ENCODE assay signal across 8 cellular contexts in genomic region chr17:4986403-4986802, GRCh38. TPM values are rescaled to one million over a fixed set of nuclear protein-coding genes. Genes with fewer than 3 reads are reported as not detected.
DNase-seq lines count a peak whose midpoint lies in the region; ATAC-seq, FAIRE-seq and TF ChIP-seq lines count a peak whose summit lies in the region.

No MANE protein-coding gene starts in this region.

- H3K27me3 ChIP-seq in keratinocyte (ENCODE audit: control insufficient read depth, extremely low read depth, insufficient read depth, low read length) = no peaks in the 10 kb centered on the region
- H3K27me3 ChIP-seq in testis = no peaks in the 10 kb centered on the region

- H3K9me3 Mint-ChIP-seq in activated CD4-positive, alpha-beta T cell treated with anti-CD3 and anti-CD28 coated beads, Interleukin-2, amount 10 ng/mL, durations not matched to agents 24 days and 14 days = no peaks in the 10 kb centered on the region
- no peaks in the 10 kb centered on the region for H3K9me3 Mint-ChIP-seq in activated naive CD8-positive, alpha-beta T cell treated with anti-CD3 and anti-CD28 coated beads, Interleukin-2, amount 10 ng/mL, durations not matched to agents 7 days and 5 days

- H3K9me3 ChIP-seq in keratinocyte (ENCODE audit: control insufficient read depth, low read depth, low read length) = no peaks in the 10 kb centered on the region
- H3K9me3 ChIP-seq in testis = no peaks in the 10 kb centered on the region

- H3K4me2 ChIP-seq in keratinocyte (ENCODE audit: control insufficient read depth, extremely low read depth, insufficient read depth, low read depth, low read length) = peak overlapping the region; percentile 69

- H3K4me3 ChIP-seq in keratinocyte (ENCODE audit: control insufficient read depth in 2 of 3, extremely low read depth in 1 of 3, insufficient read depth in 2 of 3, low read depth in 1 of 3, low read length in 3 of 3) (peak overlapping the region; percentile 75 to 91 (median 82)), testis (peak overlapping the region; percentile 79 to 84)

- ATAC-seq in activated naive CD8-positive, alpha-beta T cell treated with anti-CD3 and anti-CD28 coated beads, Interleukin-2, amount 10 ng/mL, durations not matched to agents 7 days and 5 days (ENCODE audit: low read depth) = no peak
- ATAC-seq in GM21529 (IDR thresholded peaks at IDR 0.05; ENCODE audit: unreplicated experiment) (no peak), HG03378 (IDR thresholded peaks at IDR 0.05; ENCODE audit: unreplicated experiment) (no peak)

- H3K36me3 ChIP-seq in keratinocyte (ENCODE audit: control insufficient read depth in 2 of 2, extremely low read depth in 1 of 2, insufficient read depth in 2 of 2, low read length in 2 of 2) (peaks cover 11 to 29% of the 10 kb centered on the region in 2 experiments), testis (ENCODE audit: low read depth, missing control alignments) (no peaks in the 10 kb centered on the region)

- H3K4me1 Mint-ChIP-seq in activated CD4-positive, alpha-beta T cell treated with anti-CD3 and anti-CD28 coated beads, Interleukin-2, amount 10 ng/mL, durations not matched to agents 24 days and 14 days = peaks cover 42% of the 10 kb centered on the region
- peaks cover 24% of the 10 kb centered on the region for H3K4me1 Mint-ChIP-seq in activated naive CD8-positive, alpha-beta T cell treated with anti-CD3 and anti-CD28 coated beads, Interleukin-2, amount 10 ng/mL, durations not matched to agents 7 days and 5 days

- peak overlapping the region; percentile 93 for H3K27ac Mint-ChIP-seq in activated CD4-positive, alpha-beta T cell treated with anti-CD3 and anti-CD28 coated beads, Interleukin-2, amount 10 ng/mL, durations not matched to agents 24 days and 14 days
- H3K27ac Mint-ChIP-seq in activated naive CD8-positive, alpha-beta T cell treated with anti-CD3 and anti-CD28 coated beads, Interleukin-2, amount 10 ng/mL, durations not matched to agents 7 days and 5 days = peak overlapping the region; percentile 78

- peaks cover 14% of the 10 kb centered on the region for H3K79me2 ChIP-seq in keratinocyte (ENCODE audit: control insufficient read depth, insufficient read depth, low read length)

- peak; percentile 63 for FAIRE-seq in keratinocyte (lab: Jason Lieb, UNC)

- dilution Hi-C loops in keratinocyte (cut with MboI; ENCODE audit: extremely low pct_ligation_motif_present, low sequenced_read_pairs) = no loop called here

- H3K4me3 Mint-ChIP-seq in activated CD4-positive, alpha-beta T cell treated with anti-CD3 and anti-CD28 coated beads, Interleukin-2, amount 10 ng/mL, durations not matched to agents 24 days and 14 days = peak overlapping the region; percentile 97
- H3K4me3 Mint-ChIP-seq in activated naive CD8-positive, alpha-beta T cell treated with anti-CD3 and anti-CD28 coated beads, Interleukin-2, amount 10 ng/mL, durations not matched to agents 7 days and 5 days = peak overlapping the region; percentile 85

- peak overlapping the region; percentile 77 for H3K9ac ChIP-seq in keratinocyte (ENCODE audit: control insufficient read depth, extremely low read depth, insufficient read depth, low read length)

- TF ChIP-seq POLR2A in testis (IDR thresholded peaks at IDR 0.05) = no peak

- peaks cover 43% of the 10 kb centered on the region for H3K36me3 Mint-ChIP-seq in activated CD4-positive, alpha-beta T cell treated with anti-CD3 and anti-CD28 coated beads, Interleukin-2, amount 10 ng/mL, durations not matched to agents 24 days and 14 days (ENCODE audit: low read depth)
- H3K36me3 Mint-ChIP-seq in activated naive CD8-positive, alpha-beta T cell treated with anti-CD3 and anti-CD28 coated beads, Interleukin-2, amount 10 ng/mL, durations not matched to agents 7 days and 5 days = peaks cover 4% of the 10 kb centered on the region

- 30 to 31% methylated on average over 5 of the region's 5 CpGs for WGBS in testis, 2 donors

- no peaks in the 10 kb centered on the region for H3K9me1 ChIP-seq in keratinocyte (ENCODE audit: control insufficient read depth, extremely low read depth, insufficient read depth, low read length)

- H3K4me1 ChIP-seq in keratinocyte (ENCODE audit: control insufficient read depth, extremely low read depth, insufficient read depth, low read length) (peaks cover 9% of the 10 kb centered on the region), testis (peaks cover 20% of the 10 kb centered on the region)

- H3K27ac ChIP-seq in keratinocyte (ENCODE audit: control insufficient read depth, insufficient read depth, low read length) (peak overlapping the region; percentile 58), testis (peak overlapping the region; percentile 91 to 96)

- TF ChIP-seq CTCF in keratinocyte (optimal IDR thresholded peaks at IDR 0.05 in 1 of 3, IDR thresholded peaks at IDR 0.05 in 1 of 3, conservative IDR thresholded peaks at IDR 0.05 in 1 of 3; ENCODE audit: extremely low read depth in 1 of 3, insufficient read depth in 2 of 3, low read length in 3 of 3) (no peak), testis (IDR thresholded peaks at IDR 0.05) (no peak)

- peak overlapping the region; percentile 82 for H2AFZ ChIP-seq in keratinocyte (ENCODE audit: control insufficient read depth, low read length)

- H4K20me1 ChIP-seq in keratinocyte (ENCODE audit: control insufficient read depth, extremely low read depth, insufficient read depth, low read length) = no peaks in the 10 kb centered on the region

- DNase-seq in activated CD4-positive, alpha-beta T cell treated with anti-CD3 and anti-CD28 coated beads, Interleukin-2, amount 10 ng/mL, durations not matched to agents 24 days and 14 days = peak; percentile 77
- no peak for DNase-seq in activated CD4-positive, alpha-beta T cell treated with anti-CD3 and anti-CD28 coated beads for 48 hours
- DNase-seq in activated naive CD8-positive, alpha-beta T cell treated with anti-CD3 and anti-CD28 coated beads, Interleukin-2, amount 10 ng/mL, durations not matched to agents 7 days and 5 days = no peak
- DNase-seq in keratinocyte (ENCODE audit: low read depth, low spot score) (no peak), testis (no peak), AG08396 (ENCODE audit: low spot score) (no peak)

- intact Hi-C loops in activated CD4-positive, alpha-beta T cell treated with anti-CD3 and anti-CD28 coated beads, Interleukin-2, amount 10 ng/mL, durations not matched to agents 24 days and 14 days (cut with micrococcal nuclease) = loop anchor here (2.0 to 5.0 kb wide), 3 partner anchors 39 to 78 kb away; partner anchors contain the start of gene PFN1
- intact Hi-C loops in testis (cut with DNase I; ENCODE audit: low total_unique reads) = no loop called here

- POLR2A ChIA-PET in activated naive CD8-positive, alpha-beta T cell treated with anti-CD3 and anti-CD28 coated beads, Interleukin-2, amount 10 ng/mL, durations not matched to agents 7 days and 5 days (lab: Charles Lee) = interaction anchor here (0.6 to 4.5 kb wide), 7 partner anchors 11 to 77 kb away, joined by 3 to 27 read pairs (median 5); partner anchors contain the start of genes INCA1, KIF1C, PFN1 and SPAG7

- H3K27me3 Mint-ChIP-seq in activated CD4-positive, alpha-beta T cell treated with anti-CD3 and anti-CD28 coated beads, Interleukin-2, amount 10 ng/mL, durations not matched to agents 24 days and 14 days = no peaks in the 10 kb centered on the region
- H3K27me3 Mint-ChIP-seq in activated naive CD8-positive, alpha-beta T cell treated with anti-CD3 and anti-CD28 coated beads, Interleukin-2, amount 10 ng/mL, durations not matched to agents 7 days and 5 days = no peaks in the 10 kb centered on the region

RNA-seq across cellular contexts. Expression of gene CAMTA2, which starts 1.1 kb away (rescaled TPM):
- total RNA-seq in activated CD4-positive, alpha-beta T cell treated with anti-CD3 and anti-CD28 coated beads, Interleukin-2, amount 10 ng/mL, durations not matched to agents 24 days and 14 days = 87.7 and 89.7 TPM in 2 replicates
- total RNA-seq in activated naive CD8-positive, alpha-beta T cell treated with anti-CD3 and anti-CD28 coated beads, Interleukin-2, amount 10 ng/mL, durations not matched to agents 7 days and 5 days = 10 to 100 TPM; 62.0 to 67.7 TPM
- polyA plus RNA-seq in keratinocyte (8.5 to 14.3 TPM (median 10.4 TPM) in 3 replicates), testis (ENCODE audit: insufficient read depth, low read depth, low replicate concordance) (59.3 TPM)
- polyA plus RNA-seq in keratinocyte (2011; ENCODE audit: low read depth) = 60.5 TPM
- polyA plus RNA-seq in keratinocyte (2011; cell fraction: cytosol; rRNA removed) = 6.3 and 13.9 TPM in 2 replicates
- polyA plus RNA-seq in keratinocyte (2011; cell fraction: nucleus; rRNA removed) = 46.0 and 49.5 TPM in 2 replicates
- 21.5 and 24.2 TPM in 2 replicates for polyA plus RNA-seq in keratinocyte (2012; ENCODE audit: low replicate concordance)
- polyA minus RNA-seq in keratinocyte = 14.2 to 51.5 TPM (median 17.5 TPM) in 3 replicates
- polyA minus RNA-seq in keratinocyte (2011; cell fraction: cytosol; rRNA and poly(A)+ RNA removed) = 15.9 TPM
- polyA minus RNA-seq in keratinocyte (2011; cell fraction: nucleus; rRNA and poly(A)+ RNA removed) = 14.1 and 15.5 TPM in 2 replicates
- total RNA-seq in testis = 10 to 100 TPM; 22.4 to 51.3 TPM

RNA-seq across cellular contexts. Expression of gene INCA1, which starts 10.9 kb away (rescaled TPM):
- 0.56 and 0.69 TPM in 2 replicates for total RNA-seq in activated CD4-positive, alpha-beta T cell treated with anti-CD3 and anti-CD28 coated beads, Interleukin-2, amount 10 ng/mL, durations not matched to agents 24 days and 14 days
- under 1 TPM; 0.42 to 0.54 TPM for total RNA-seq in activated naive CD8-positive, alpha-beta T cell treated with anti-CD3 and anti-CD28 coated beads, Interleukin-2, amount 10 ng/mL, durations not matched to agents 7 days and 5 days
- polyA plus RNA-seq in keratinocyte (0.21 to 0.39 TPM (median 0.26 TPM) in 3 replicates), testis (ENCODE audit: insufficient read depth, low read depth, low replicate concordance) (64.4 TPM)
- not detected for polyA plus RNA-seq in keratinocyte (2011; ENCODE audit: low read depth)
- 0.29 and 0.38 TPM in 2 replicates for polyA plus RNA-seq in keratinocyte (2011; cell fraction: cytosol; rRNA removed)
- polyA plus RNA-seq in keratinocyte (2011; cell fraction: nucleus; rRNA removed) = 0.94 and 1.4 TPM in 2 replicates
- polyA plus RNA-seq in keratinocyte (2012; ENCODE audit: low replicate concordance) = 0.53 and 0.69 TPM in 2 replicates
- polyA minus RNA-seq in keratinocyte = 0.54 to 1.3 TPM in 2 of 3 replicates, not detected in the other
- not detected for polyA minus RNA-seq in keratinocyte (2011; cell fraction: cytosol; rRNA and poly(A)+ RNA removed)
- polyA minus RNA-seq in keratinocyte (2011; cell fraction: nucleus; rRNA and poly(A)+ RNA removed) = 0.62 TPM in 1 of 2 replicates, not detected in the other
- total RNA-seq in testis = 10 to 100 TPM; 32.6 to 53.0 TPM

RNA-seq across cellular contexts. Expression of gene KIF1C, which starts 11.3 kb away (rescaled TPM):
- total RNA-seq in activated CD4-positive, alpha-beta T cell treated with anti-CD3 and anti-CD28 coated beads, Interleukin-2, amount 10 ng/mL, durations not matched to agents 24 days and 14 days = 62.3 TPM in 2 replicates
- total RNA-seq in activated naive CD8-positive, alpha-beta T cell treated with anti-CD3 and anti-CD28 coated beads, Interleukin-2, amount 10 ng/mL, durations not matched to agents 7 days and 5 days = 10 to 100 TPM; 35.5 to 37.3 TPM
- 85.3 to 93.7 TPM (median 91.1 TPM) in 3 replicates for polyA plus RNA-seq in keratinocyte
- polyA plus RNA-seq in keratinocyte (2011; ENCODE audit: low read depth) = 309 TPM
- 71.2 and 118 TPM in 2 replicates for polyA plus RNA-seq in keratinocyte (2011; cell fraction: cytosol; rRNA removed)
- 119 and 120 TPM in 2 replicates for polyA plus RNA-seq in keratinocyte (2011; cell fraction: nucleus; rRNA removed)
- 97.7 and 137 TPM in 2 replicates for polyA plus RNA-seq in keratinocyte (2012; ENCODE audit: low replicate concordance)
- polyA minus RNA-seq in keratinocyte = 123 to 148 TPM (median 136 TPM) in 3 replicates
- 138 TPM for polyA minus RNA-seq in keratinocyte (2011; cell fraction: cytosol; rRNA and poly(A)+ RNA removed)
- 49.5 and 67.5 TPM in 2 replicates for polyA minus RNA-seq in keratinocyte (2011; cell fraction: nucleus; rRNA and poly(A)+ RNA removed)
- 10 to 100 TPM; 51.1 to 54.1 TPM for total RNA-seq in testis
- 79.9 TPM for polyA plus RNA-seq in testis (ENCODE audit: insufficient read depth, low read depth, low replicate concordance)

RNA-seq across cellular contexts. Expression of gene SPAG7, which starts 18.8 kb away (rescaled TPM):
- total RNA-seq in activated CD4-positive, alpha-beta T cell treated with anti-CD3 and anti-CD28 coated beads, Interleukin-2, amount 10 ng/mL, durations not matched to agents 24 days and 14 days = 58.7 and 62.3 TPM in 2 replicates
- 10 to 100 TPM; 47.1 to 51.9 TPM for total RNA-seq in activated naive CD8-positive, alpha-beta T cell treated with anti-CD3 and anti-CD28 coated beads, Interleukin-2, amount 10 ng/mL, durations not matched to agents 7 days and 5 days
- 65.6 to 73.7 TPM (median 65.7 TPM) in 3 replicates for polyA plus RNA-seq in keratinocyte
- polyA plus RNA-seq in keratinocyte (2011; ENCODE audit: low read depth) = 39.6 TPM
- polyA plus RNA-seq in keratinocyte (2011; cell fraction: cytosol; rRNA removed) = 46.8 and 64.1 TPM in 2 replicates
- polyA plus RNA-seq in keratinocyte (2011; cell fraction: nucleus; rRNA removed) = 56.0 and 62.5 TPM in 2 replicates
- 54.3 and 69.1 TPM in 2 replicates for polyA plus RNA-seq in keratinocyte (2012; ENCODE audit: low replicate concordance)
- polyA minus RNA-seq in keratinocyte = 18.4 to 26.5 TPM (median 23.3 TPM) in 3 replicates
- 24.9 TPM for polyA minus RNA-seq in keratinocyte (2011; cell fraction: cytosol; rRNA and poly(A)+ RNA removed)
- 11.5 and 22.7 TPM in 2 replicates for polyA minus RNA-seq in keratinocyte (2011; cell fraction: nucleus; rRNA and poly(A)+ RNA removed)
- total RNA-seq in testis = 10 to 100 TPM; 54.9 to 66.1 TPM
- 79.5 TPM for polyA plus RNA-seq in testis (ENCODE audit: insufficient read depth, low read depth, low replicate concordance)

RNA-seq across cellular contexts. Expression of gene ENO3, which starts 35.5 kb away (rescaled TPM):
- total RNA-seq in activated CD4-positive, alpha-beta T cell treated with anti-CD3 and anti-CD28 coated beads, Interleukin-2, amount 10 ng/mL, durations not matched to agents 24 days and 14 days = 45.3 and 51.0 TPM in 2 replicates
- total RNA-seq in activated naive CD8-positive, alpha-beta T cell treated with anti-CD3 and anti-CD28 coated beads, Interleukin-2, amount 10 ng/mL, durations not matched to agents 7 days and 5 days = 10 to 100 TPM; 31.4 to 32.9 TPM
- polyA plus RNA-seq in keratinocyte (1.8 to 3.1 TPM (median 2.4 TPM) in 3 replicates), testis (ENCODE audit: insufficient read depth, low read depth, low replicate concordance) (29.9 TPM)
- polyA plus RNA-seq in keratinocyte (2011; ENCODE audit: low read depth) = 1.5 TPM
- 0.48 and 0.64 TPM in 2 replicates for polyA plus RNA-seq in keratinocyte (2011; cell fraction: cytosol; rRNA removed)
- polyA plus RNA-seq in keratinocyte (2011; cell fraction: nucleus; rRNA removed) = 14.2 and 14.8 TPM in 2 replicates
- polyA plus RNA-seq in keratinocyte (2012; ENCODE audit: low replicate concordance) = 2.9 and 3.3 TPM in 2 replicates
- 0.20 to 1.4 TPM (median 1.1 TPM) in 3 replicates for polyA minus RNA-seq in keratinocyte
- 3.6 TPM for polyA minus RNA-seq in keratinocyte (2011; cell fraction: cytosol; rRNA and poly(A)+ RNA removed)
- polyA minus RNA-seq in keratinocyte (2011; cell fraction: nucleus; rRNA and poly(A)+ RNA removed) = 1.7 TPM in 2 replicates
- total RNA-seq in testis = 10 to 100 TPM; 16.4 to 17.2 TPM

Comparison
In these comparisons a context has a peak if more than half of its experiments do, and no peak if none do; other contexts are left out.
1. RNA of gene INCA1, which starts 10.9 kb away (total RNA-seq): 32.6 to 53.0 TPM in testis; 0.56 to 0.69 TPM in activated CD4-positive, alpha-beta T cell treated with anti-CD3 and anti-CD28 coated beads, Interleukin-2, amount 10 ng/mL, durations not matched to agents 24 days and 14 days and 0.42 to 0.54 TPM in activated naive CD8-positive, alpha-beta T cell treated with anti-CD3 and anti-CD28 coated beads, Interleukin-2, amount 10 ng/mL, durations not matched to agents 7 days and 5 days; every median in the first group is over 10 times any median in the second.